30 cellular contexts compared by ENCODE assay signal in genomic region chr2:112994648-112995047, GRCh38. TPM values are rescaled to one million over a fixed set of nuclear protein-coding genes. Genes with fewer than 3 reads are reported as not detected.
"Had no signal": no experiment of that assay in that cellular context is flagged by ENCODE, and none has a peak within 500 bp of the region (broad histone marks: within the 10 kb centered on the region; RNA-seq: fewer than 3 reads in every experiment).

No MANE protein-coding gene starts in this region.

- H3K4me3 Mint-ChIP-seq: brain had no signal

- H3K36me3 Mint-ChIP-seq: brain had no signal

- DNase-seq: activated CD8-positive, alpha-beta memory T cell treated with anti-CD3 and anti-CD28 coated beads for 24 hours; activated CD8-positive, alpha-beta memory T cell treated with anti-CD3 and anti-CD28 coated beads, Interleukin-2, amount 50 U/mL, for 48 hours; activated effector memory CD4-positive, alpha-beta T cell treated with Interleukin-2 at 50 U/mL for 16 hours; activated T-cell treated with anti-CD3 and anti-CD28 coated beads, Interleukin-2, amount 50 U/mL, for 48 hours; anterior cingulate cortex; caudate nucleus; cerebellar nuclear complex; NCI-H1105 treated with DMSO at 0.1 percent for 48 hours; NCI-H1436; NCI-H1694; NCI-H1930; NCI-H2081 treated with DMSO at 0.1 percent for 48 hours; NCI-H226; NCI-H446 treated with DMSO at 0.1 percent for 48 hours; NCI-H524; NCI-H69; NCI-H82; PC-3; RPMI8226; SIG-M5; T1000 had no signal

- H3K36me3 ChIP-seq: Peyer's patch had no signal

- H3K4me1 ChIP-seq: Peyer's patch had no signal

- H3K4me1 Mint-ChIP-seq: brain had no signal

- H3K27ac ChIP-seq: Peyer's patch had no signal

- H3K4me3 ChIP-seq: Peyer's patch had no signal

- ATAC-seq: PC-3, SK-N-SH treated with all-trans-retinoic acid at 6 μM for 48 hours had no signal

- H3K27me3 ChIP-seq: Peyer's patch had no signal

- H3K27ac Mint-ChIP-seq: brain had no signal

RNA-seq across cellular contexts. Expression of gene IL36A, which starts 10.6 kb away (rescaled TPM):
- total RNA-seq: activated CD4-positive, alpha-beta memory T cell treated with anti-CD3 and anti-CD28 coated beads, Interleukin-2, amount 10 ng/mL, durations not matched to agents 7 days and 5 days; M059J; PC-3; Peyer's patch; SK-MEL-5 had no signal

RNA-seq across cellular contexts. Expression of gene IL36G, which starts 16.8 kb away (rescaled TPM):
- total RNA-seq: activated CD4-positive, alpha-beta memory T cell treated with anti-CD3 and anti-CD28 coated beads, Interleukin-2, amount 10 ng/mL, durations not matched to agents 7 days and 5 days; activated CD8-positive, alpha-beta memory T cell treated with anti-CD3 and anti-CD28 coated beads, Interleukin-2, amount 10 ng/mL, durations not matched to agents 7 days and 5 days; bronchial epithelial cell; M059J; Peyer's patch; SK-MEL-5; T-helper 2 cell treated with Interferon-gamma antibody and Interleukin-4, amounts not matched to agents 100 ng/mL and 5 ng/mL, for 36 hours had no signal

RNA-seq across cellular contexts. Expression of gene IL36B, which starts 58.0 kb away (rescaled TPM):
- total RNA-seq: activated CD4-positive, alpha-beta memory T cell treated with anti-CD3 and anti-CD28 coated beads, Interleukin-2, amount 10 ng/mL, durations not matched to agents 7 days and 5 days; activated CD8-positive, alpha-beta memory T cell treated with anti-CD3 and anti-CD28 coated beads, Interleukin-2, amount 10 ng/mL, durations not matched to agents 7 days and 5 days; bronchial epithelial cell; M059J; PC-3; Peyer's patch; SK-MEL-5; T-helper 2 cell treated with Interferon-gamma antibody and Interleukin-4, amounts not matched to agents 100 ng/mL and 5 ng/mL, for 36 hours had no signal
